ENCODE assay signal across 18 cellular contexts in the genomic region with DNA sequence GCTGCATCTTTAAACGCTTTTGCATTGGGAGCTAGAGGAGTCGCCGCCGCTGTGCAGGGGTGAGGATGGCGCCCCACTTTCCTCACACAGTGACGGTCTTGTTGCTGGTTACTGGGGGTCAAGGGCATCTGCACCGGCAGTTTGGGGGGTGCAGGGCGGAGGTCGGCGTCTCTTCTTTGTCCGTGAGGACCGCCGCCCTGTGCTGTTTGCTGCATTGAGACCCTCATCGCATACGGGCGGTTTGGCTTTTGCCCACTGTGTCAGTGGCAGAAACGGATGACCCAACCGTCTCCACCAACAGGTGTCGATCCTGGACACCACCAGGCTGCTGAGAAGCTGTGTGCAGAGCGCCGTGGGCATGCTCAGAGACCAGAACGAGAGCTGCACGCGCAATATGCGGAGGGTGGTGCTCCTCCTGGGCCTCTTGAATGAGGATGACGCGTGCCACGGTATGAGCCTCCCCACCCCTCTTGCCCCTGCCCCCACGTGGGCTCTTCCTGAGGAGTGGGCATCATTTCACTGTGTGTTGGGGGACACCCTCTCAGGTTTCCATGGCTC.
"Had no signal": no experiment of that assay in that cellular context is flagged by ENCODE, and none has a peak within 500 bp of the region (broad histone marks: within the 10 kb centered on the region; RNA-seq: fewer than 3 reads in every experiment).

No MANE protein-coding gene starts in this region.

- H3K27me3 Mint-ChIP-seq: naive B cell; stimulated activated naive CD8-positive, alpha-beta T cell treated with anti-CD3 and anti-CD28 coated beads, Interleukin-15, Interleukin-2, amounts not matched to agents 100 ng/mL and 50 ng/mL, for 24 hours had no signal

- H3K4me3 Mint-ChIP-seq: naive B cell; neural crest cell; stimulated activated naive CD8-positive, alpha-beta T cell treated with anti-CD3 and anti-CD28 coated beads, Interleukin-15, Interleukin-2, amounts not matched to agents 100 ng/mL and 50 ng/mL, for 24 hours had no signal

- H3K27ac ChIP-seq: body of pancreas, cardiac muscle cell, foreskin keratinocyte, lower lobe of right lung, prostate gland, thyroid gland, WERI-Rb-1 had no signal

- H3K4me1 ChIP-seq: body of pancreas, foreskin keratinocyte, lower lobe of right lung, prostate gland, thyroid gland had no signal

- H3K9me3 ChIP-seq: body of pancreas, lower lobe of right lung, prostate gland, SK-N-SH, thyroid gland had no signal

- ATAC-seq: body of pancreas, foreskin keratinocyte, lower lobe of right lung had no signal

- DNase-seq: activated CD4-positive, CD25-positive, alpha-beta regulatory T cell treated with anti-CD3 and anti-CD28 coated beads, Interleukin-2, amount 50 U/mL, for 72 hours; activated gamma-delta T cell treated with Interleukin-2 at 50 U/mL for 16 hours; activated T-cell treated with anti-CD3 and anti-CD28 coated beads, Interleukin-2, amount 50 U/mL, for 1 hour; body of pancreas; effector memory CD4-positive, alpha-beta T cell; foreskin keratinocyte; kidney; lower lobe of right lung; naive B cell; SK-N-SH; stimulated activated CD4-positive, alpha-beta T cell treated with anti-CD3 and anti-CD28 coated beads, Interleukin-4, amount 100 ng/mL, for 4 hours; substantia nigra; thyroid gland; WERI-Rb-1 had no signal

- H3K9me3 Mint-ChIP-seq: naive B cell; neural crest cell; stimulated activated naive CD8-positive, alpha-beta T cell treated with anti-CD3 and anti-CD28 coated beads, Interleukin-15, Interleukin-2, amounts not matched to agents 100 ng/mL and 50 ng/mL, for 24 hours had no signal

- H3K4me3 ChIP-seq: body of pancreas, cardiac muscle cell, lower lobe of right lung, prostate gland, thyroid gland had no signal

- H3K27me3 ChIP-seq: body of pancreas, cardiac muscle cell, foreskin keratinocyte, thyroid gland had no signal

- H3K27ac Mint-ChIP-seq: stimulated activated naive CD8-positive, alpha-beta T cell treated with anti-CD3 and anti-CD28 coated beads, Interleukin-15, Interleukin-2, amounts not matched to agents 100 ng/mL and 50 ng/mL, for 24 hours had no signal
